ENCODE assay signal across 11 cellular contexts in genomic region chr13:30396434-30397075, GRCh38. TPM values are rescaled to one million over a fixed set of nuclear protein-coding genes. Genes with fewer than 3 reads are reported as not detected.
A peak's percentile ranks its signal among the peaks of the same experiment; 100 is the strongest.
DNase-seq lines count a peak whose midpoint lies in the region; ATAC-seq and TF ChIP-seq lines count a peak whose summit lies in the region.
"Had no signal": no experiment of that assay in that cellular context is flagged by ENCODE, and none has a peak within 500 bp of the region (broad histone marks: within the 10 kb centered on the region; RNA-seq: fewer than 3 reads in every experiment).

No MANE protein-coding gene starts in this region.

- H3K27me3 ChIP-seq in smooth muscle cell (ENCODE audit: low read depth), result no peaks in the 10 kb centered on the region
- H3K27me3 ChIP-seq: neutrophil had no signal

- 61% methylated on average over 8 of the region's 8 CpGs for WGBS in smooth muscle cell (ENCODE audit: low lambda C conversion rate)

- H3K27ac ChIP-seq in HEK293 (ENCODE audit: extremely low read depth, low read depth, low read length), result no peak overlapping the region
- peak overlapping the region; percentile 97 for H3K27ac ChIP-seq in SK-N-MC
- H3K27ac ChIP-seq in smooth muscle cell (ENCODE audit: low read depth), result no peak overlapping the region
- H3K27ac ChIP-seq: neutrophil had no signal

- no peaks in the 10 kb centered on the region for H3K27me3 Mint-ChIP-seq in chondrocyte (ENCODE audit: low read depth)
- peaks cover 14% of the 10 kb centered on the region for H3K27me3 Mint-ChIP-seq in nephron progenitor cell (ENCODE audit: low read depth, poor library complexity)
- H3K27me3 Mint-ChIP-seq: activated naive CD8-positive, alpha-beta T cell treated with anti-CD3 and anti-CD28 coated beads, Interleukin-2, amount 10 ng/mL, durations not matched to agents 7 days and 5 days had no signal

- H3K36me3 ChIP-seq in HEK293 (ENCODE audit: control insufficient read depth in 2 of 2, insufficient read depth in 1 of 2, low read length in 2 of 2) (no peaks in the 10 kb centered on the region), SK-N-MC (ENCODE audit: insufficient read depth, low read length) (no peaks in the 10 kb centered on the region), smooth muscle cell (ENCODE audit: low read depth) (no peaks in the 10 kb centered on the region)
- H3K36me3 ChIP-seq: neutrophil had no signal

- H4K20me1 ChIP-seq in smooth muscle cell (ENCODE audit: low read depth), result no peaks in the 10 kb centered on the region

- no peak for TF ChIP-seq CTCF in HEK293 (tag by site-specific recombination; IDR thresholded peaks at IDR 0.05)
- no peak for TF ChIP-seq CTCF in fibroblast of pulmonary artery (IDR thresholded peaks at IDR 0.05; ENCODE audit: low read length, missing control alignments)
- TF ChIP-seq CTCF in smooth muscle cell (IDR thresholded peaks at IDR 0.05; ENCODE audit: borderline replicate concordance, insufficient read depth, poor library complexity, severe bottlenecking), result no peak
- no peak for TF ChIP-seq CTCF in chondrocyte (IDR thresholded peaks at IDR 0.05)
- no peak for TF ChIP-seq CTCF in nephron progenitor cell (IDR thresholded peaks at IDR 0.05)

- no peak overlapping the region for H2AFZ ChIP-seq in smooth muscle cell (ENCODE audit: low read depth)

- H3K27ac Mint-ChIP-seq in chondrocyte (ENCODE audit: unreplicated experiment) (no peak overlapping the region), nephron progenitor cell (no peak overlapping the region)

- no peak for ATAC-seq in GM21737 (IDR thresholded peaks at IDR 0.05; ENCODE audit: unreplicated experiment)

- H3K36me3 Mint-ChIP-seq in chondrocyte (ENCODE audit: low read depth) (no peaks in the 10 kb centered on the region), nephron progenitor cell (ENCODE audit: low read depth) (no peaks in the 10 kb centered on the region)

- H3K4me3 ChIP-seq in HEK293 (ENCODE audit: low read depth, low read length) (no peak overlapping the region), SK-N-MC (no peak overlapping the region), fibroblast of pulmonary artery (replicated peaks; ENCODE audit: low read depth, low read length) (peak overlapping the region; percentile 58), smooth muscle cell (peak overlapping the region; percentile 59)

- no peaks in the 10 kb centered on the region for H3F3A ChIP-seq in smooth muscle cell (ENCODE audit: low read depth)

- H3K4me3 Mint-ChIP-seq in chondrocyte (ENCODE audit: unreplicated experiment), result no peak overlapping the region
- no peak overlapping the region for H3K4me3 Mint-ChIP-seq in nephron progenitor cell

- DNase-seq in SK-N-MC (ENCODE audit: low read depth, low spot score) (no peak), fibroblast of pulmonary artery (ENCODE audit: low read depth) (peak; percentile 49), smooth muscle cell (lab: John Stamatoyannopoulos, UW; ENCODE audit: unreplicated experiment) (no peak), chondrocyte (ENCODE audit: low spot score) (no peak), nephron progenitor cell (no peak)
- DNase-seq: activated naive CD8-positive, alpha-beta T cell treated with anti-CD3 and anti-CD28 coated beads, Interleukin-2, amount 10 ng/mL, durations not matched to agents 7 days and 5 days; NCI-H2171 had no signal

- no peaks in the 10 kb centered on the region for H3K79me2 ChIP-seq in smooth muscle cell (ENCODE audit: low read depth)

- no peak overlapping the region for H3K9ac ChIP-seq in SK-N-MC (ENCODE audit: insufficient read length)
- H3K9ac ChIP-seq in smooth muscle cell (ENCODE audit: low read depth), result no peak overlapping the region

- POLR2A ChIA-PET in HEK293 (lab: Yijun Ruan, JAX), result no interaction called here

- peak overlapping the region; percentile 85 for H3K4me2 ChIP-seq in smooth muscle cell

- H3K4me1 Mint-ChIP-seq in chondrocyte (ENCODE audit: low read depth) (peaks cover 13% of the 10 kb centered on the region), nephron progenitor cell (peaks cover 36% of the 10 kb centered on the region)

- CTCF ChIA-PET in HEK293 (lab: Yijun Ruan, JAX), result interaction anchor here (0.6 kb wide), 1 partner anchor 61 kb away, joined by 3 read pairs; no protein-coding TSS in a partner anchor

- H3K9me3 ChIP-seq in HEK293 (ENCODE audit: control insufficient read depth, insufficient read depth, low read depth, low read length), result no peaks in the 10 kb centered on the region
- H3K9me3 ChIP-seq in SK-N-MC (ENCODE audit: low read depth, low read length), result no peaks in the 10 kb centered on the region
- H3K9me3 ChIP-seq in smooth muscle cell (replicated peaks; ENCODE audit: low read depth), result no peaks in the 10 kb centered on the region
- H3K9me3 ChIP-seq: neutrophil had no signal

- H3K4me1 ChIP-seq in HEK293 (ENCODE audit: control insufficient read depth, insufficient read depth, low read length) (no peaks in the 10 kb centered on the region), smooth muscle cell (ENCODE audit: low read depth) (peaks cover 4% of the 10 kb centered on the region)

- no peaks in the 10 kb centered on the region for H3K9me3 Mint-ChIP-seq in chondrocyte (ENCODE audit: low read depth)
- no peaks in the 10 kb centered on the region for H3K9me3 Mint-ChIP-seq in nephron progenitor cell
- H3K9me3 Mint-ChIP-seq: activated naive CD8-positive, alpha-beta T cell treated with anti-CD3 and anti-CD28 coated beads, Interleukin-2, amount 10 ng/mL, durations not matched to agents 7 days and 5 days had no signal

TF ChIP-seq in HEK293, 187 proteins besides CTCF, POLR2A, EP300 and RAD21:
- TF ChIP-seq PRDM1 (tag by site-specific recombination; IDR thresholded peaks at IDR 0.05), result peak; percentile 39; the same call in 1 of the 2 replicates
- 0 out of 2 replicates have a peak, but pooled peaks have one; percentile 20 for TF ChIP-seq ZNF146 (tag by site-specific recombination; IDR thresholded peaks at IDR 0.05)
- no peak for TF ChIP-seq ZNF366 (tag by site-specific recombination; conservative IDR thresholded peaks at IDR 0.05)
TF ChIP-seq in HEK293: peak in this region for 2.

RNA-seq across cellular contexts. Expression of gene UBE2L5, which starts 25.7 kb away (rescaled TPM):
- not detected in 2 replicates for total RNA-seq in smooth muscle cell
- 0.89 TPM in 1 of 2 replicates, not detected in the other for polyA plus RNA-seq in smooth muscle cell
- total RNA-seq in chondrocyte, result not detected in 3 replicates
- total RNA-seq: activated naive CD8-positive, alpha-beta T cell treated with anti-CD3 and anti-CD28 coated beads, Interleukin-2, amount 10 ng/mL, durations not matched to agents 7 days and 5 days; T-helper 2 cell treated with Interferon-gamma antibody and Interleukin-4, amounts not matched to agents 100 ng/mL and 5 ng/mL, for 36 hours had no signal

Comparison
In these comparisons a context has a peak if more than half of its experiments do, and no peak if none do; other contexts are left out.
1. H3K4me3 ChIP-seq: peak in fibroblast of pulmonary artery (single experiment) and smooth muscle cell (single experiment); none in HEK293 (single experiment) and SK-N-MC (single experiment).